ENCODE assay signal across 2 cellular contexts in genomic region chr5:43437062-43437660, GRCh38.
A peak's percentile ranks its signal among the peaks of the same experiment; 100 is the strongest.
TF ChIP-seq lines count a peak whose summit lies in the region.

No MANE protein-coding gene starts in this region.

TF ChIP-seq in Ishikawa, 13 proteins besides CTCF, POLR2A, EP300 and RAD21:
- no peak for TF ChIP-seq CEBPB (IDR thresholded peaks at IDR 0.05)
- TF ChIP-seq REST (IDR thresholded peaks at IDR 0.05; ENCODE audit: low read depth): no peak
- no peak for TF ChIP-seq FOXM1 (IDR thresholded peaks at IDR 0.05; ENCODE audit: borderline replicate concordance, low read depth)
- TF ChIP-seq ZBTB7A (IDR thresholded peaks at IDR 0.05; ENCODE audit: low read depth): no peak
- TF ChIP-seq TCF12 (IDR thresholded peaks at IDR 0.05; ENCODE audit: low read depth): no peak
- no peak for TF ChIP-seq NFIC (IDR thresholded peaks at IDR 0.05)
- no peak for TF ChIP-seq USF1 (IDR thresholded peaks at IDR 0.05)
- TF ChIP-seq CREB1 (IDR thresholded peaks at IDR 0.05; ENCODE audit: low read depth): no peak
- no peak for TF ChIP-seq EGR1 (IDR thresholded peaks at IDR 0.05)
- TF ChIP-seq TAF1 (IDR thresholded peaks at IDR 0.05; ENCODE audit: low read depth): no peak
- no peak for TF ChIP-seq MAX (IDR thresholded peaks at IDR 0.05)
TF ChIP-seq in Ishikawa: peak in this region for 0.

TF ChIP-seq in K562, 482 proteins besides CTCF, POLR2A, EP300 and RAD21:
- TF ChIP-seq ARID2 (IDR thresholded peaks at IDR 0.05) (no peak), TRIM24 (IDR thresholded peaks at IDR 0.05) (0 out of 4 replicates have a peak, but pooled peaks of 1 of the 2 experiments have one; percentile 16), ESRRA (IDR thresholded peaks at IDR 0.05; ENCODE audit: borderline replicate concordance, low read depth) (0 out of 2 replicates have a peak, but pooled peaks have one; percentile 16), ILK (tag; IDR thresholded peaks at IDR 0.05; ENCODE audit: borderline replicate concordance, low read depth) (no peak), ETS1 (conservative IDR thresholded peaks at IDR 0.05; ENCODE audit: control insufficient read depth, low read depth, low read length) (no peak), CUX1 (CRISPR knock-in tag; IDR thresholded peaks at IDR 0.05) (no peak), THAP12 (CRISPR knock-in tag; IDR thresholded peaks at IDR 0.05) (no peak), PHTF2 (CRISPR knock-in tag; IDR thresholded peaks at IDR 0.05) (no peak), MIER1 (IDR thresholded peaks at IDR 0.05; ENCODE audit: low read depth) (no peak), ZNF253 (CRISPR knock-in tag; conservative IDR thresholded peaks at IDR 0.05) (no peak), MCM7 (IDR thresholded peaks at IDR 0.05) (no peak), RB1 (IDR thresholded peaks at IDR 0.05; ENCODE audit: low read depth) (no peak), ZFPM2 (CRISPR knock-in tag; IDR thresholded peaks at IDR 0.05) (no peak), NR2C1 (IDR thresholded peaks at IDR 0.05) (peak; percentile 70), NR2C1 (tag; IDR thresholded peaks at IDR 0.05) (peak; percentile 75), GMEB1 (CRISPR knock-in tag; IDR thresholded peaks at IDR 0.05) (no peak), ZNF589 (CRISPR knock-in tag; IDR thresholded peaks at IDR 0.05; ENCODE audit: low read depth) (no peak), MAFF (IDR thresholded peaks at IDR 0.05; ENCODE audit: low read length) (no peak), USF1 (CRISPR knock-in tag; IDR thresholded peaks at IDR 0.05) (no peak), CHD7 (IDR thresholded peaks at IDR 0.05; ENCODE audit: low read depth, low read length) (no peak), TEAD2 (tag; IDR thresholded peaks at IDR 0.05) (no peak), ZEB2 (IDR thresholded peaks at IDR 0.05) (no peak)
